In the genomic region with DNA sequence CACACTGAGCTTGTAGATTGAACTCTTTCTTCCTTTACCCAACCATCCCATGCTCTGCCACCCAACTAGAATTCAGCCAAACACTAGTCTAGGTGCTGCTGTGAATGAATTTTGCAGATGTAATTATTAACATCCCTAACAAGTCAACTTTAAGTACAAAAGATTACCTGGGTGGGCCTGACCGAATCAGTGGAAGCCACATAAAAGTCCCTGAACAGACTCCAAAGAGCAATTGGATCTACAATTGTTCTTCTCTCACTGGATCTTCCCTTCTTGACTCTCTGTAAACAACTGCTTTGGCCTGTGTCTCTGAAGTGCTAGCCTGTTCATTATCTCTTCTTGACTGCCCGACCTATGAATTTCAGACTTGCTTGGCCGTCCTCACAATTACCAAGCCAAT, we compare ENCODE assay signal across 34 cellular contexts.
"Had no signal": no experiment of that assay in that cellular context is flagged by ENCODE, and none has a peak within 500 bp of the region (broad histone marks: within the 10 kb centered on the region; RNA-seq: fewer than 3 reads in every experiment).

No MANE protein-coding gene starts in this region.

- DNase-seq: Karpas-422, Kasumi-1, MG63, MM.1S, MV-4-11, NCI-H1048, NCI-H1092 treated with DMSO at 0.1 percent for 48 hours, NCI-H1105, NCI-H1105 treated with DMSO at 0.1 percent for 48 hours, NCI-H1417, NCI-H1417 treated with DMSO at 0.1 percent for 48 hours, NCI-H1436, NCI-H1436 treated with DMSO at 0.1 percent for 48 hours, NCI-H146, NCI-H1694, NCI-H1694 treated with DMSO at 0.1 percent for 48 hours, NCI-H187, NCI-H187 treated with DMSO at 0.1 percent for 48 hours, NCI-H1930, NCI-H2029, NCI-H2029 treated with DMSO at 0.1 percent for 48 hours, NCI-H2081, NCI-H2081 treated with DMSO at 0.1 percent for 48 hours, NCI-H2107, NCI-H2171, NCI-H2171 treated with DMSO at 0.1 percent for 48 hours, NCI-H2227 treated with DMSO at 0.1 percent for 48 hours, NCI-H226, NCI-H345, NCI-H446, NCI-H446 treated with DMSO at 0.1 percent for 48 hours, NCI-H510A, NCI-H510A treated with DMSO at 0.1 percent for 48 hours, NCI-H524 had no signal

- H3K36me3 ChIP-seq: MG63 had no signal

- H3K4me3 ChIP-seq: MG63 had no signal

- H3K27me3 ChIP-seq: MG63 had no signal
